Comparison of ENCODE assay signal across 32 cellular contexts in genomic region chr1:17724150-17724549, GRCh38. TPM values are rescaled to one million over a fixed set of nuclear protein-coding genes. Genes with fewer than 3 reads are reported as not detected.
"Had no signal": no experiment of that assay in that cellular context is flagged by ENCODE, and none has a peak within 500 bp of the region (broad histone marks: within the 10 kb centered on the region; RNA-seq: fewer than 3 reads in every experiment).

No MANE protein-coding gene starts in this region.

- FAIRE-seq: bronchial epithelial cell, TTC549 had no signal

- H3K9me3 ChIP-seq: ascending aorta had no signal

- H3K27ac ChIP-seq: ascending aorta, cardiac muscle cell, VCaP had no signal

- H3K36me3 ChIP-seq: ascending aorta, cardiac muscle cell had no signal

- H3K4me1 ChIP-seq: ascending aorta had no signal

- ATAC-seq: activated CD8-positive, alpha-beta memory T cell treated with anti-CD3 and anti-CD28 coated beads, Interleukin-2, amount 10 ng/mL, durations not matched to agents 7 days and 5 days; activated CD8-positive, alpha-beta T cell treated with anti-CD3 and anti-CD28 coated beads, Interleukin-2, amount 10 ng/mL, durations not matched to agents 7 days and 5 days; activated naive CD8-positive, alpha-beta T cell treated with anti-CD3 and anti-CD28 coated beads, Interleukin-2, amount 50 U/mL, for 24 hours had no signal

- H3K4me3 ChIP-seq: ascending aorta, cardiac muscle cell had no signal

- DNase-seq: activated B cell treated with CpG ODN at 0.5 μM for 24 hours; activated CD4-positive, alpha-beta memory T cell treated with anti-CD3 and anti-CD28 coated beads, Interleukin-2, amount 10 ng/mL, durations not matched to agents 7 days and 5 days; activated CD4-positive, alpha-beta T cell treated with anti-CD3 and anti-CD28 coated beads for 4 hours; activated CD4-positive, alpha-beta T cell treated with anti-CD3 and anti-CD28 coated beads, Interleukin-2, amount 10 ng/mL, durations not matched to agents 24 days and 14 days; activated CD4-positive, alpha-beta T cell treated with anti-CD3 and anti-CD28 coated beads, Interleukin-2, amount 50 U/mL, for 48 hours; activated CD4-positive, CD25-positive, alpha-beta regulatory T cell treated with anti-CD3 and anti-CD28 coated beads, Interleukin-2, amount 50 U/mL, for 72 hours; activated CD8-positive, alpha-beta memory T cell treated with anti-CD3 and anti-CD28 coated beads for 24 hours; activated CD8-positive, alpha-beta memory T cell treated with anti-CD3 and anti-CD28 coated beads, Interleukin-2, amount 10 ng/mL, durations not matched to agents 7 days and 5 days; activated CD8-positive, alpha-beta memory T cell treated with anti-CD3 and anti-CD28 coated beads, Interleukin-2, amount 50 U/mL, for 48 hours; activated CD8-positive, alpha-beta T cell treated with anti-CD3 and anti-CD28 coated beads, Interleukin-2, amount 10 ng/mL, durations not matched to agents 7 days and 5 days; activated effector memory CD4-positive, alpha-beta T cell treated with Interleukin-2 at 50 U/mL for 16 hours; activated gamma-delta T cell; activated naive CD4-positive, alpha-beta T cell treated with anti-CD3 and anti-CD28 coated beads, Interleukin-2, amount 10 ng/mL, durations not matched to agents 7 days and 5 days; activated naive CD4-positive, alpha-beta T cell treated with Interleukin-2 at 50 U/mL for 16 hours; activated naive CD8-positive, alpha-beta T cell treated with anti-CD3 and anti-CD28 coated beads, Interleukin-2, amount 10 ng/mL, durations not matched to agents 7 days and 5 days; activated naive CD8-positive, alpha-beta T cell treated with anti-CD3 and anti-CD28 coated beads, Interleukin-2, amount 50 U/mL, for 24 hours; activated T-cell treated with anti-CD3 and anti-CD28 coated beads, Interleukin-2, amount 50 U/mL, for 24 hours; activated T-cell treated with anti-CD3 and anti-CD28 coated beads, Interleukin-2, amount 50 U/mL, for 48 hours; amygdala; anterior cingulate cortex; caudate nucleus; cerebellar nuclear complex; T-helper 2 cell; T-helper 9 cell had no signal

- H3K27me3 ChIP-seq: ascending aorta, cardiac muscle cell had no signal

RNA-seq across cellular contexts. Expression of gene ACTL8, which starts 31.0 kb away (rescaled TPM):
- total RNA-seq: activated B cell treated with CpG ODN at 0.5 μM for 24 hours; activated CD4-positive, alpha-beta memory T cell treated with anti-CD3 and anti-CD28 coated beads, Interleukin-2, amount 10 ng/mL, durations not matched to agents 7 days and 5 days; activated CD4-positive, alpha-beta T cell treated with anti-CD3 and anti-CD28 coated beads, Interleukin-2, amount 10 ng/mL, durations not matched to agents 24 days and 14 days; activated CD8-positive, alpha-beta memory T cell treated with anti-CD3 and anti-CD28 coated beads, Interleukin-2, amount 10 ng/mL, durations not matched to agents 7 days and 5 days; activated CD8-positive, alpha-beta T cell treated with anti-CD3 and anti-CD28 coated beads, Interleukin-2, amount 10 ng/mL, durations not matched to agents 7 days and 5 days; activated naive CD8-positive, alpha-beta T cell treated with anti-CD3 and anti-CD28 coated beads, Interleukin-2, amount 10 ng/mL, durations not matched to agents 7 days and 5 days; activated T-helper 2 cell treated with anti-CD3 and anti-CD28 coated beads, Interferon-gamma antibody, Interleukin-2, Interleukin-4, amounts not matched to agents 10 μg/mL and 5 μg/mL and 100 μg/mL, durations not matched to agents 14 hours and 24 hours and 36 hours; ascending aorta; bronchial epithelial cell; cardiac muscle cell; chondrocyte had no signal
- polyA plus RNA-seq: adipose tissue, cardiac muscle cell had no signal
